9 cellular contexts compared by ENCODE assay signal in genomic region chr5:10689391-10690081, GRCh38.
DNase-seq lines count a peak whose midpoint lies in the region; ATAC-seq, FAIRE-seq and TF ChIP-seq lines count a peak whose summit lies in the region.
"Had no signal": no experiment of that assay in that cellular context is flagged by ENCODE, and none has a peak within 500 bp of the region (broad histone marks: within the 10 kb centered on the region; RNA-seq: fewer than 3 reads in every experiment).

No MANE protein-coding gene starts in this region.

- H3K27ac ChIP-seq in HEK293 (ENCODE audit: extremely low read depth, low read depth, low read length) (no peak overlapping the region), RWPE1 (0 out of 2 replicates have a peak overlapping the region, but pooled peaks have one; percentile 4), vagina (no peak overlapping the region)
- H3K27ac ChIP-seq: lower lobe of right lung had no signal

- no peaks in the 10 kb centered on the region for H3K4me1 ChIP-seq in HEK293 (ENCODE audit: control insufficient read depth, insufficient read depth, low read length)
- H3K4me1 ChIP-seq in vagina = no peaks in the 10 kb centered on the region
- H3K4me1 ChIP-seq: lower lobe of right lung had no signal

- ATAC-seq in stimulated activated naive CD8-positive, alpha-beta T cell treated with anti-CD3 and anti-CD28 coated beads, Interleukin-15, Interleukin-2, amounts not matched to agents 100 U/mL and 50 U/mL, for 24 hours = peak; percentile 51
- no peak for ATAC-seq in GM18498 (IDR thresholded peaks at IDR 0.05; ENCODE audit: unreplicated experiment)

- DNase-seq in D721Med (ENCODE audit: insufficient read length, low spot score) = peak; percentile 38
- DNase-seq in RWPE1 (ENCODE audit: low spot score) = no peak
- peak; percentile 62 for DNase-seq in fibroblast of villous mesenchyme (ENCODE audit: low read depth)
- DNase-seq in stimulated activated naive CD8-positive, alpha-beta T cell treated with anti-CD3 and anti-CD28 coated beads, Interleukin-15, Interleukin-2, amounts not matched to agents 100 U/mL and 50 U/mL, for 24 hours = peak; percentile 57
- DNase-seq in vagina (ENCODE audit: extremely low spot score in 2 of 2) = no peak
- DNase-seq in mucosa of gallbladder (ENCODE audit: low spot score) = no peak
- DNase-seq: lower lobe of right lung had no signal

- FAIRE-seq in D721Med (lab: Jason Lieb, UNC) = no peak

- TF ChIP-seq CTCF in D721Med (IDR thresholded peaks at IDR 0.05; ENCODE audit: insufficient read depth, missing control alignments) (peak; percentile 39), HEK293 (tag by site-specific recombination; IDR thresholded peaks at IDR 0.05) (peak; percentile 48; the same call in 1 of the 2 replicates), RWPE1 (conservative IDR thresholded peaks at IDR 0.05; ENCODE audit: low read depth) (no peak; the same call in 1 of the 2 replicates), fibroblast of villous mesenchyme (IDR thresholded peaks at IDR 0.05; ENCODE audit: insufficient read depth, low read depth, low read length) (peak; percentile 47), vagina (IDR thresholded peaks at IDR 0.05) (no peak)

- no peak overlapping the region for H3K4me3 ChIP-seq in HEK293 (ENCODE audit: low read depth, low read length)
- H3K4me3 ChIP-seq in fibroblast of villous mesenchyme (ENCODE audit: low read depth, low read length) = no peak overlapping the region
- no peak overlapping the region for H3K4me3 ChIP-seq in vagina
- H3K4me3 ChIP-seq: lower lobe of right lung had no signal

- H3K9me3 ChIP-seq in HEK293 (ENCODE audit: control insufficient read depth, insufficient read depth, low read depth, low read length) = no peaks in the 10 kb centered on the region
- no peaks in the 10 kb centered on the region for H3K9me3 ChIP-seq in vagina
- H3K9me3 ChIP-seq: lower lobe of right lung had no signal

- POLR2A ChIA-PET in HEK293 (lab: Yijun Ruan, JAX) (no interaction called here), RWPE1 (lab: Yijun Ruan, JAX; ENCODE audit: low non-redundant PET) (no interaction called here)

- no peak for TF ChIP-seq POLR2A in vagina (IDR thresholded peaks at IDR 0.05)

- intact Hi-C loops in vagina (cut with DNase I) = no loop called here

- H3K27me3 ChIP-seq in vagina = no peaks in the 10 kb centered on the region

- no peaks in the 10 kb centered on the region for H3K36me3 ChIP-seq in HEK293 (ENCODE audit: control insufficient read depth in 2 of 2, insufficient read depth in 1 of 2, low read length in 2 of 2)
- no peaks in the 10 kb centered on the region for H3K36me3 ChIP-seq in vagina

- CTCF ChIA-PET in HEK293 (lab: Yijun Ruan, JAX) = interaction anchor here (0.6 to 8.2 kb wide), 24 partner anchors 9 to 527 kb away, joined by 3 to 101 read pairs (median 4); no protein-coding TSS in a partner anchor
- CTCF ChIA-PET in RWPE1 (lab: Yijun Ruan, JAX) = interaction anchor here (0.5 kb wide), 1 partner anchor 826 kb away, joined by 3 read pairs; no protein-coding TSS in a partner anchor

TF ChIP-seq in HEK293, 187 proteins besides CTCF, POLR2A, EP300 and RAD21:
- peak; percentile 39; the same call in 1 of the 2 replicates for TF ChIP-seq ZNF654 (tag by site-specific recombination; IDR thresholded peaks at IDR 0.05; ENCODE audit: low read depth)
- TF ChIP-seq SETDB1 (IDR thresholded peaks at IDR 0.05; ENCODE audit: insufficient read length, low read length) = no peak
TF ChIP-seq in HEK293: peak in this region for 1.

Comparison
In these comparisons a context has a peak if more than half of its experiments do, and no peak if none do; other contexts are left out.
1. DNase-seq: peak in D721Med (single experiment), fibroblast of villous mesenchyme (single experiment) and stimulated activated naive CD8-positive, alpha-beta T cell treated with anti-CD3 and anti-CD28 coated beads, Interleukin-15, Interleukin-2, amounts not matched to agents 100 U/mL and 50 U/mL, for 24 hours (single experiment); none in RWPE1 (single experiment), vagina (0 of 2) and mucosa of gallbladder (single experiment).
2. CTCF ChIP-seq: peak in D721Med (single experiment), HEK293 (single experiment) and fibroblast of villous mesenchyme (single experiment); none in RWPE1 (single experiment) and vagina (0 of 3).